ENCODE assay signal across 1 cellular context in genomic region chr22:50720861-50721844, GRCh38.
A peak's percentile ranks its signal among the peaks of the same experiment; 100 is the strongest.
TF ChIP-seq lines count a peak whose summit lies in the region.

No MANE protein-coding gene starts in this region.

TF ChIP-seq in endothelial cell of umbilical vein, 7 proteins besides CTCF, POLR2A, EP300 and RAD21:
- peak; percentile 13 for TF ChIP-seq POLR2AphosphoS5 (IDR thresholded peaks at IDR 0.05; ENCODE audit: insufficient read depth, low read depth, low read length)
- no peak for TF ChIP-seq MAX (IDR thresholded peaks at IDR 0.05; ENCODE audit: insufficient read depth, insufficient read length)
